In the genomic region with DNA sequence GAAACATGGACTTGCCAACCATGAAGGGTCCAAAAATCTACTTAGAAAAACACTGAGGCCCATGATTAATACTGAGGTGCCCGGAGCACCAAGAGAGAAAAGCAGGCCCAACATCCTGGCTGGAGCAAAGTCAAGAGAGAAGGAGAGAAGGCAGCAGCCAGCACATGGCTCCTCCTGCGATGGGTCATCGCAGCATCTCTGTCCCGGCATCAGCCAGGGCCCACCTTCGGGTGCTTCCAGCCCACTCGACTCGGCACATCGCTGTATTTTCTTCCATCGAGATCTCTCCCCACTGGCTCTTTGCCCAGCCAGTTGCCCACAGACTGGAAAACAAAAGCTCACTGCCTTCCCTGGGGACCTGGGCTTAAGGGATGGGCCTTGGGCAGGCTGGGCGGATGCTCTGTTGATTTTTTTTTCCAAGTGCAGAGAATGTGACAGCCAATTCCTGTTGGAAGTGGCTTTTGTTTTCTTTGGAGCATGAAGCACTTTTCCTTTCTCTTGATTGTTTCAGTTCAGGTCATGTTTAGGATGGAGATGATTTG, we compare ENCODE assay signal across 1 cellular context.
TF ChIP-seq lines count a peak whose summit lies in the region.

No MANE protein-coding gene starts in this region.

TF ChIP-seq in HEK293, 187 proteins besides CTCF, POLR2A, EP300 and RAD21 (continued from another document):
- TF ChIP-seq, protein P1, sequence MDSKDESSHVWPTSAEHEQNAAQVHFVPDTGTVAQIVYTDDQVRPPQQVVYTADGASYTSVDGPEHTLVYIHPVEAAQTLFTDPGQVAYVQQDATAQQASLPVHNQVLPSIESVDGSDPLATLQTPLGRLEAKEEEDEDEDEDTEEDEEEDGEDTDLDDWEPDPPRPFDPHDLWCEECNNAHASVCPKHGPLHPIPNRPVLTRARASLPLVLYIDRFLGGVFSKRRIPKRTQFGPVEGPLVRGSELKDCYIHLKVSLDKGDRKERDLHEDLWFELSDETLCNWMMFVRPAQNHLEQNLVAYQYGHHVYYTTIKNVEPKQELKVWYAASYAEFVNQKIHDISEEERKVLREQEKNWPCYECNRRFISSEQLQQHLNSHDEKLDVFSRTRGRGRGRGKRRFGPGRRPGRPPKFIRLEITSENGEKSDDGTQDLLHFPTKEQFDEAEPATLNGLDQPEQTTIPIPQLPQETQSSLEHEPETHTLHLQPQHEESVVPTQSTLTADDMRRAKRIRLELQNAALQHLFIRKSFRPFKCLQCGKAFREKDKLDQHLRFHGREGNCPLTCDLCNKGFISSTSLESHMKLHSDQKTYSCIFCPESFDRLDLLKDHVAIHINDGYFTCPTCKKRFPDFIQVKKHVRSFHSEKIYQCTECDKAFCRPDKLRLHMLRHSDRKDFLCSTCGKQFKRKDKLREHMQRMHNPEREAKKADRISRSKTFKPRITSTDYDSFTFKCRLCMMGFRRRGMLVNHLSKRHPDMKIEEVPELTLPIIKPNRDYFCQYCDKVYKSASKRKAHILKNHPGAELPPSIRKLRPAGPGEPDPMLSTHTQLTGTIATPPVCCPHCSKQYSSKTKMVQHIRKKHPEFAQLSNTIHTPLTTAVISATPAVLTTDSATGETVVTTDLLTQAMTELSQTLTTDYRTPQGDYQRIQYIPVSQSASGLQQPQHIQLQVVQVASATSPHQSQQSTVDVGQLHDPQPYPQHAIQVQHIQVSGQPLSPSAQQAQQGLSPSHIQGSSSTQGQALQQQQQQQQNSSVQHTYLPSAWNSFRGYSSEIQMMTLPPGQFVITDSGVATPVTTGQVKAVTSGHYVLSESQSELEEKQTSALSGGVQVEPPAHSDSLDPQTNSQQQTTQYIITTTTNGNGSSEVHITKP (tag by site-specific recombination; IDR thresholded peaks at IDR 0.05): 0 out of 2 replicates have a peak, but pooled peaks have one; percentile 6
- TF ChIP-seq, protein P2, sequence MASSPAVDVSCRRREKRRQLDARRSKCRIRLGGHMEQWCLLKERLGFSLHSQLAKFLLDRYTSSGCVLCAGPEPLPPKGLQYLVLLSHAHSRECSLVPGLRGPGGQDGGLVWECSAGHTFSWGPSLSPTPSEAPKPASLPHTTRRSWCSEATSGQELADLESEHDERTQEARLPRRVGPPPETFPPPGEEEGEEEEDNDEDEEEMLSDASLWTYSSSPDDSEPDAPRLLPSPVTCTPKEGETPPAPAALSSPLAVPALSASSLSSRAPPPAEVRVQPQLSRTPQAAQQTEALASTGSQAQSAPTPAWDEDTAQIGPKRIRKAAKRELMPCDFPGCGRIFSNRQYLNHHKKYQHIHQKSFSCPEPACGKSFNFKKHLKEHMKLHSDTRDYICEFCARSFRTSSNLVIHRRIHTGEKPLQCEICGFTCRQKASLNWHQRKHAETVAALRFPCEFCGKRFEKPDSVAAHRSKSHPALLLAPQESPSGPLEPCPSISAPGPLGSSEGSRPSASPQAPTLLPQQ (tag by site-specific recombination; IDR thresholded peaks at IDR 0.05): peak; percentile 65
- TF ChIP-seq, protein P3, sequence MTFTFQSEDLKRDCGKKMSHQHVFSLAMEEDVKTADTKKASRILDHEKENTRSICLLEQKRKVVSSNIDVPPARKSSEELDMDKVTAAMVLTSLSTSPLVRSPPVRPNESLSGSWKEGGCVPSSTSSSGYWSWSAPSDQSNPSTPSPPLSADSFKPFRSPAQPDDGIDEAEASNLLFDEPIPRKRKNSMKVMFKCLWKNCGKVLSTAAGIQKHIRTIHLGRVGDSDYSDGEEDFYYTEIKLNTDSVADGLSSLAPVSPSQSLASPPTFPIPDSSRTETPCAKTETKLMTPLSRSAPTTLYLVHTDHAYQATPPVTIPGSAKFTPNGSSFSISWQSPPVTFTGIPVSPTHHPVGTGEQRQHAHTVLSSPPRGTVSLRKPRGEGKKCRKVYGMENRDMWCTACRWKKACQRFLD (tag by site-specific recombination; IDR thresholded peaks at IDR 0.05): no peak
- 0 out of 2 replicates have a peak, but pooled peaks have one; percentile 12 for TF ChIP-seq ZNF449 (tag by site-specific recombination; IDR thresholded peaks at IDR 0.05)
- peak; percentile 95 for TF ChIP-seq KLF1 (tag by site-specific recombination; IDR thresholded peaks at IDR 0.05)
- TF ChIP-seq ZNF354C (tag by site-specific recombination; IDR thresholded peaks at IDR 0.05; ENCODE audit: borderline replicate concordance, low read depth): no peak
- TF ChIP-seq ZNF202 (tag by site-specific recombination; IDR thresholded peaks at IDR 0.05; ENCODE audit: borderline replicate concordance): no peak
